Comparison of ENCODE assay signal across 8 cellular contexts in genomic region chr19:40662925-40663711, GRCh38. TPM values are rescaled to one million over a fixed set of nuclear protein-coding genes. Genes with fewer than 3 reads are reported as not detected.
DNase-seq lines count a peak whose midpoint lies in the region; ATAC-seq and FAIRE-seq lines count a peak whose summit lies in the region.

No MANE protein-coding gene starts in this region.

- peak overlapping the region; percentile 83 for H3K4me3 Mint-ChIP-seq in activated T-helper 2 cell treated with anti-CD3 and anti-CD28 coated beads, Interferon-gamma antibody, Interleukin-2, Interleukin-4, amounts not matched to agents 10 μg/mL and 5 μg/mL and 100 μg/mL, durations not matched to agents 14 hours and 24 hours and 36 hours (ENCODE audit: low read depth)
- peak overlapping the region; percentile 75 for H3K4me3 Mint-ChIP-seq in natural killer cell treated with Interleukin-12 subunit alpha and Interleukin-12 subunit beta and Interleukin-15 and Interleukin-18, amount 100 ng/mL, for 72 hours
- peak overlapping the region; percentile 82 to 89 for H3K4me3 Mint-ChIP-seq in stimulated activated naive B cell treated with anti-CD40 and anti-IgM and Interleukin-4, amounts not matched to agents 10 μg/mL and 1 μg/mL and 100 μg/mL, for 72 hours

- intact Hi-C loops in activated T-helper 2 cell treated with anti-CD3 and anti-CD28 coated beads, Interferon-gamma antibody, Interleukin-2, Interleukin-4, amounts not matched to agents 10 μg/mL and 5 μg/mL and 100 μg/mL, durations not matched to agents 14 hours and 24 hours and 36 hours (cut with micrococcal nuclease), result loop anchor here (1.0 to 5.0 kb wide), 4 partner anchors 28 to 479 kb away; partner anchors contain the start of genes ACTMAP and NUMBL

- H3K4me3 ChIP-seq in Jurkat, Clone E6-1 (ENCODE audit: low read length), result peak overlapping the region; percentile 55

- peak overlapping the region; percentile 80 for H3K27ac Mint-ChIP-seq in activated T-helper 2 cell treated with anti-CD3 and anti-CD28 coated beads, Interferon-gamma antibody, Interleukin-2, Interleukin-4, amounts not matched to agents 10 μg/mL and 5 μg/mL and 100 μg/mL, durations not matched to agents 14 hours and 24 hours and 36 hours
- peak overlapping the region; percentile 49 to 74 for H3K27ac Mint-ChIP-seq in natural killer cell treated with Interleukin-12 subunit alpha and Interleukin-12 subunit beta and Interleukin-15 and Interleukin-18, amount 100 ng/mL, for 72 hours
- peak overlapping the region; percentile 86 for H3K27ac Mint-ChIP-seq in stimulated activated naive B cell treated with anti-CD40 and anti-IgM and Interleukin-4, amounts not matched to agents 10 μg/mL and 1 μg/mL and 100 μg/mL, for 72 hours

- peaks cover 10% of the 10 kb centered on the region for H3K36me3 Mint-ChIP-seq in activated T-helper 2 cell treated with anti-CD3 and anti-CD28 coated beads, Interferon-gamma antibody, Interleukin-2, Interleukin-4, amounts not matched to agents 10 μg/mL and 5 μg/mL and 100 μg/mL, durations not matched to agents 14 hours and 24 hours and 36 hours (ENCODE audit: low read depth)
- H3K36me3 Mint-ChIP-seq in natural killer cell treated with Interleukin-12 subunit alpha and Interleukin-12 subunit beta and Interleukin-15 and Interleukin-18, amount 100 ng/mL, for 72 hours, result no peaks in the 10 kb centered on the region
- H3K36me3 Mint-ChIP-seq in stimulated activated naive B cell treated with anti-CD40 and anti-IgM and Interleukin-4, amounts not matched to agents 10 μg/mL and 1 μg/mL and 100 μg/mL, for 72 hours, result peaks cover 8 to 11% of the 10 kb centered on the region in 2 donors

- no peaks in the 10 kb centered on the region for H3K27me3 Mint-ChIP-seq in activated T-helper 2 cell treated with anti-CD3 and anti-CD28 coated beads, Interferon-gamma antibody, Interleukin-2, Interleukin-4, amounts not matched to agents 10 μg/mL and 5 μg/mL and 100 μg/mL, durations not matched to agents 14 hours and 24 hours and 36 hours (ENCODE audit: low read depth)
- no peaks in the 10 kb centered on the region for H3K27me3 Mint-ChIP-seq in natural killer cell treated with Interleukin-12 subunit alpha and Interleukin-12 subunit beta and Interleukin-15 and Interleukin-18, amount 100 ng/mL, for 72 hours
- no peaks in the 10 kb centered on the region for H3K27me3 Mint-ChIP-seq in stimulated activated naive B cell treated with anti-CD40 and anti-IgM and Interleukin-4, amounts not matched to agents 10 μg/mL and 1 μg/mL and 100 μg/mL, for 72 hours

- H3K9me3 Mint-ChIP-seq in activated T-helper 2 cell treated with anti-CD3 and anti-CD28 coated beads, Interferon-gamma antibody, Interleukin-2, Interleukin-4, amounts not matched to agents 10 μg/mL and 5 μg/mL and 100 μg/mL, durations not matched to agents 14 hours and 24 hours and 36 hours, result no peaks in the 10 kb centered on the region
- H3K9me3 Mint-ChIP-seq in natural killer cell treated with Interleukin-12 subunit alpha and Interleukin-12 subunit beta and Interleukin-15 and Interleukin-18, amount 100 ng/mL, for 72 hours, result no peaks in the 10 kb centered on the region
- H3K9me3 Mint-ChIP-seq in stimulated activated naive B cell treated with anti-CD40 and anti-IgM and Interleukin-4, amounts not matched to agents 10 μg/mL and 1 μg/mL and 100 μg/mL, for 72 hours, result no peaks in the 10 kb centered on the region

- DNase-seq in DMS153 (lab: John Stamatoyannopoulos, UW) (peak; percentile 53), RCC 7860 (ENCODE audit: low spot score) (peak; percentile 45), fibroblast of peridontal ligament (ENCODE audit: extremely low read depth) (peak; percentile 81)
- peak; percentile 76 for DNase-seq in Jurkat, Clone E6-1 (ENCODE audit: low read depth, low spot score)
- DNase-seq in activated T-helper 2 cell treated with anti-CD3 and anti-CD28 coated beads, Interferon-gamma antibody, Interleukin-2, Interleukin-4, amounts not matched to agents 10 μg/mL and 5 μg/mL and 100 μg/mL, durations not matched to agents 14 hours and 24 hours and 36 hours (ENCODE audit: low spot score), result peak; percentile 85
- peak; percentile 91 for DNase-seq in natural killer cell treated with Interleukin-12 subunit alpha and Interleukin-12 subunit beta and Interleukin-15 and Interleukin-18, amount 100 ng/mL, for 72 hours (ENCODE audit: low spot score)
- peak; percentile 88 for DNase-seq in stimulated activated naive B cell treated with anti-CD40 and anti-IgM and Interleukin-4, amounts not matched to agents 10 μg/mL and 1 μg/mL and 100 μg/mL, for 72 hours

- peaks cover 17% of the 10 kb centered on the region for H3K4me1 Mint-ChIP-seq in activated T-helper 2 cell treated with anti-CD3 and anti-CD28 coated beads, Interferon-gamma antibody, Interleukin-2, Interleukin-4, amounts not matched to agents 10 μg/mL and 5 μg/mL and 100 μg/mL, durations not matched to agents 14 hours and 24 hours and 36 hours (ENCODE audit: low read depth)
- peaks cover 7 to 8% of the 10 kb centered on the region in 2 donors for H3K4me1 Mint-ChIP-seq in natural killer cell treated with Interleukin-12 subunit alpha and Interleukin-12 subunit beta and Interleukin-15 and Interleukin-18, amount 100 ng/mL, for 72 hours (ENCODE audit: low read depth in 2 of 2)
- H3K4me1 Mint-ChIP-seq in stimulated activated naive B cell treated with anti-CD40 and anti-IgM and Interleukin-4, amounts not matched to agents 10 μg/mL and 1 μg/mL and 100 μg/mL, for 72 hours, result peaks cover 12 to 24% of the 10 kb centered on the region in 2 donors

- peak; percentile 80 for ATAC-seq in GM21528 (IDR thresholded peaks at IDR 0.05; ENCODE audit: low FRiP score, unreplicated experiment)
- peak; percentile 93 to 94 for ATAC-seq in natural killer cell treated with Interleukin-12 subunit alpha and Interleukin-12 subunit beta and Interleukin-15 and Interleukin-18, amount 100 ng/mL, for 72 hours
- ATAC-seq in stimulated activated naive B cell treated with anti-CD40 and anti-IgM and Interleukin-4, amounts not matched to agents 10 μg/mL and 1 μg/mL and 100 μg/mL, for 72 hours (replicated peaks), result peak; percentile 95 to 96

- FAIRE-seq in RCC 7860 (lab: Jason Lieb, UNC), result no peak

RNA-seq across cellular contexts. Expression of gene NUMBL, which starts 27.3 kb away (rescaled TPM):
- polyA plus RNA-seq in Jurkat, Clone E6-1 (2012; ENCODE audit: insufficient read depth, insufficient read length), result 5.8 TPM
- total RNA-seq in activated T-helper 2 cell treated with anti-CD3 and anti-CD28 coated beads, Interferon-gamma antibody, Interleukin-2, Interleukin-4, amounts not matched to agents 10 μg/mL and 5 μg/mL and 100 μg/mL, durations not matched to agents 14 hours and 24 hours and 36 hours, result 18.0 and 27.0 TPM in 2 replicates
- 10 to 100 TPM in 1 of 2 donors, 1 to 10 TPM in 1; 6.6 to 13.9 TPM for total RNA-seq in natural killer cell treated with Interleukin-12 subunit alpha and Interleukin-12 subunit beta and Interleukin-15 and Interleukin-18, amount 100 ng/mL, for 72 hours

RNA-seq across cellular contexts. Expression of gene COQ8B, which starts 53.6 kb away (rescaled TPM):
- polyA plus RNA-seq in Jurkat, Clone E6-1 (2012; ENCODE audit: insufficient read depth, insufficient read length), result 30.5 TPM
- total RNA-seq in activated T-helper 2 cell treated with anti-CD3 and anti-CD28 coated beads, Interferon-gamma antibody, Interleukin-2, Interleukin-4, amounts not matched to agents 10 μg/mL and 5 μg/mL and 100 μg/mL, durations not matched to agents 14 hours and 24 hours and 36 hours, result 33.5 and 36.7 TPM in 2 replicates
- 10 to 100 TPM; 28.7 to 41.7 TPM for total RNA-seq in natural killer cell treated with Interleukin-12 subunit alpha and Interleukin-12 subunit beta and Interleukin-15 and Interleukin-18, amount 100 ng/mL, for 72 hours

RNA-seq across cellular contexts. Expression of gene ITPKC, which starts 53.8 kb away (rescaled TPM):
- 6.9 TPM for polyA plus RNA-seq in Jurkat, Clone E6-1 (2012; ENCODE audit: insufficient read depth, insufficient read length)
- total RNA-seq in activated T-helper 2 cell treated with anti-CD3 and anti-CD28 coated beads, Interferon-gamma antibody, Interleukin-2, Interleukin-4, amounts not matched to agents 10 μg/mL and 5 μg/mL and 100 μg/mL, durations not matched to agents 14 hours and 24 hours and 36 hours, result 7.4 and 8.4 TPM in 2 replicates
- total RNA-seq in natural killer cell treated with Interleukin-12 subunit alpha and Interleukin-12 subunit beta and Interleukin-15 and Interleukin-18, amount 100 ng/mL, for 72 hours, result 10 to 100 TPM in 1 of 2 donors, 1 to 10 TPM in 1; 9.0 to 10.3 TPM

Comparison
In these comparisons a context has a peak if more than half of its experiments do, and no peak if none do; other contexts are left out.
1. Peak in every context shown above with its lines: DNase-seq, ATAC-seq and H3K4me3 ChIP-seq.